Comparison of ENCODE assay signal across 34 cellular contexts in genomic region chr1:45739137-45739536, GRCh38.
"Had no signal": no experiment of that assay in that cellular context is flagged by ENCODE, and none has a peak within 500 bp of the region (broad histone marks: within the 10 kb centered on the region; RNA-seq: fewer than 3 reads in every experiment).

No MANE protein-coding gene starts in this region.

- H3K27me3 ChIP-seq: adrenal gland, ascending aorta, body of pancreas, brain microvascular endothelial cell, breast epithelium, cardiac muscle cell had no signal

- H3K9me3 ChIP-seq: adrenal gland, ascending aorta, body of pancreas, breast epithelium had no signal

- DNase-seq: activated effector memory CD4-positive, alpha-beta T cell treated with anti-CD3 and anti-CD28 coated beads, Interleukin-2, amount 50 U/mL, for 16 hours; activated effector memory CD4-positive, alpha-beta T cell treated with Interleukin-2 at 50 U/mL for 16 hours; activated gamma-delta T cell; activated gamma-delta T cell treated with Interleukin-2 at 50 U/mL for 16 hours; activated naive CD4-positive, alpha-beta T cell; activated naive CD4-positive, alpha-beta T cell treated with anti-CD3 and anti-CD28 coated beads for 36 hours; activated naive CD4-positive, alpha-beta T cell treated with anti-CD3 and anti-CD28 coated beads, Interleukin-2, amount 10 ng/mL, durations not matched to agents 7 days and 5 days; activated naive CD4-positive, alpha-beta T cell treated with anti-CD3 and anti-CD28 coated beads, Interleukin-2, amount 50 U/mL, for 16 hours; activated naive CD4-positive, alpha-beta T cell treated with Interleukin-2 at 50 U/mL for 16 hours; activated naive CD8-positive, alpha-beta T cell treated with anti-CD3 and anti-CD28 coated beads for 36 hours; activated naive CD8-positive, alpha-beta T cell treated with anti-CD3 and anti-CD28 coated beads, Interleukin-2, amount 10 ng/mL, durations not matched to agents 7 days and 5 days; activated naive CD8-positive, alpha-beta T cell treated with anti-CD3 and anti-CD28 coated beads, Interleukin-2, amount 50 U/mL, for 24 hours; activated T-cell treated with anti-CD3 and anti-CD28 coated beads, Interleukin-2, amount 50 U/mL, for 1 hour; activated T-cell treated with anti-CD3 and anti-CD28 coated beads, Interleukin-2, amount 50 U/mL, for 24 hours; activated T-cell treated with anti-CD3 and anti-CD28 coated beads, Interleukin-2, amount 50 U/mL, for 4 hours; activated T-cell treated with anti-CD3 and anti-CD28 coated beads, Interleukin-2, amount 50 U/mL, for 48 hours; activated T-cell treated with anti-CD3 and anti-CD28 coated beads, Interleukin-2, amount 50 U/mL, for 72 hours; adrenal gland; amniotic stem cell; amygdala; anterior cingulate cortex; aorta; body of pancreas; brain microvascular endothelial cell; caudate nucleus; central memory CD4-positive, alpha-beta T cell; cerebellar nuclear complex had no signal

- H3K27ac ChIP-seq: adrenal gland, ascending aorta, body of pancreas, brain microvascular endothelial cell, breast epithelium, cardiac muscle cell had no signal

- FAIRE-seq: astrocyte, bronchial epithelial cell had no signal

- H3K4me3 ChIP-seq: adrenal gland, ascending aorta, body of pancreas, breast epithelium, cardiac muscle cell had no signal

- H3K36me3 ChIP-seq: adrenal gland, breast epithelium had no signal

- ATAC-seq: activated naive CD4-positive, alpha-beta T cell treated with anti-CD3 and anti-CD28 coated beads, Interleukin-2, amount 50 U/mL, for 72 hours; activated naive CD8-positive, alpha-beta T cell treated with anti-CD3 and anti-CD28 coated beads, Interleukin-2, amount 50 U/mL, for 24 hours; activated T-cell treated with anti-CD3 and anti-CD28 coated beads, Interleukin-2, amount 50 U/mL, for 4 hours; activated T-cell treated with anti-CD3 and anti-CD28 coated beads, Interleukin-2, amount 50 U/mL, for 72 hours; activated T-helper 17 cell treated with anti-CD3 and anti-CD28 coated beads, Interleukin-2, amount 50 U/mL, for 72 hours; body of pancreas had no signal

- H3K4me1 ChIP-seq: adrenal gland, ascending aorta, body of pancreas, breast epithelium had no signal
